ENCODE assay signal across 8 cellular contexts in genomic region chr14:86654558-86655184, GRCh38.
A peak's percentile ranks its signal among the peaks of the same experiment; 100 is the strongest.
DNase-seq lines count a peak whose midpoint lies in the region; ATAC-seq lines count a peak whose summit lies in the region.

No MANE protein-coding gene starts in this region.

- no peak for ATAC-seq in sciatic nerve

- no peaks in the 10 kb centered on the region for H3K36me3 ChIP-seq in MG63

- H3K4me3 ChIP-seq in MG63: no peak overlapping the region

- no peaks in the 10 kb centered on the region for H3K9me3 ChIP-seq in MG63

- intact Hi-C loops in sciatic nerve (cut with DNase I): no loop called here

- H3K27me3 ChIP-seq in MG63: no peaks in the 10 kb centered on the region

- peak; percentile 37 to 70 for DNase-seq in NCI-H446 (lab: John Stamatoyannopoulos, UW)
- DNase-seq in NCI-H446 treated with DMSO at 0.1 percent for 48 hours (lab: John Stamatoyannopoulos, UW): no peak
- DNase-seq in MG63: peak; percentile 2
- DNase-seq in SW480 (ENCODE audit: low spot score): peak; percentile 23
- peak; percentile 35 for DNase-seq in fibroblast of peridontal ligament (ENCODE audit: extremely low read depth)
- peak; percentile 78 for DNase-seq in sciatic nerve (ENCODE audit: low spot score)
- no peak for DNase-seq in AG08396 (ENCODE audit: low spot score)
- DNase-seq in hepatic stellate cell (ENCODE audit: low spot score): no peak

Comparison
In these comparisons a context has a peak if more than half of its experiments do, and no peak if none do; other contexts are left out.
1. DNase-seq: peak in NCI-H446 (2 of 2), MG63 (single experiment), SW480 (single experiment), fibroblast of peridontal ligament (single experiment) and sciatic nerve (single experiment); none in NCI-H446 treated with DMSO at 0.1 percent for 48 hours (single experiment), AG08396 (single experiment) and hepatic stellate cell (single experiment).